ENCODE assay signal across 14 cellular contexts in the genomic region with DNA sequence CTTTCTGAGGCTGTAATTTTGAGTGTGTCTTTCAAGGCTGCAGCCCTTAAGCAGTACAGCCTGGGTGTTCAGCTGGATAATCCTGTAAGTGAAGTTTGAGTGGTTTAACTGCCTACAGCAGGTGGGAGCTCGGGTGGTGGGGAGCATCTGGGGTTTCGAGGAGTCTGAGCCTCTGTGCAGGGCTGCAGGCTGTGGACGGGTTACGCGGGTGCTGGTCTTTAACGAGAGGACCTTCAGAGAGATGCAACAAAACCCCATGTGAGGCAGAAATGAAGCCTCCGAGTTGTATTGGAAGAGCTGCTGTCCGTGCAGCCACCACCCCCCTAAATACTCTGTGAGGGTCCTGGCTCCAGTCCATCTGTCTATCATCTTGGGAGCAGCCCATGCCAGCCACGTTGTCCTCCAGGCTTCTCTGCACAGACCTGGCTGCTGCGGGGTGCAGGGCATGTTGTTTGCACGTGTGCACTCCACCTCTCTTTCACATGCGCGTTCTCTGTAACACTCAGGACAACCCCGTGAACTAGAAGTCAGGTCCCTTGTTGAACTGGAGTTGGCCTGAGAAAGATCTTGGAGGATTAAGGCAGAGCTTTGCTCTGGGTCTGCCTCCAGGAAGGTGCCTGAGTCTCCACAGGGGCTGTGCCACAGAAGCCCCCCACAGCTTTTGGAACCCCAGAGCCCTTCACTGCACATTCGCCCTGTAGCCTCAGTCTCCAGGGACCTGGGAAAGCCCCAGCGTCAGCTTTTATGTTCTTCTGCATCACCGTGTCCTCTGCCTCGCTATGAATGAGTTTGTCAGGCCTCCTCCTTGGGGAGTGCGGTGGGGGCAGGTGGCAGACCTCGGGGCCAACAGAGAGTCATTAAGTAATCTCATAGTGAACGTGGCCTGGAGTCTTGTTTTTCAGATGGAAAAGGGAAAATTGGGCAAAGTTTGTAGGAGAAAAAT. TPM values are rescaled to one million over a fixed set of nuclear protein-coding genes. Genes with fewer than 3 reads are reported as not detected.
DNase-seq lines count a peak whose midpoint lies in the region; TF ChIP-seq lines count a peak whose summit lies in the region.
"Had no signal": no experiment of that assay in that cellular context is flagged by ENCODE, and none has a peak within 500 bp of the region (broad histone marks: within the 10 kb centered on the region; RNA-seq: fewer than 3 reads in every experiment).

No MANE protein-coding gene starts in this region.

- peak overlapping the region; percentile 47 to 72 (median 66) for H3K27ac Mint-ChIP-seq in nephron
- H3K27ac Mint-ChIP-seq in activated T-helper 1 cell treated with anti-CD3 and anti-CD28 coated beads, Interleukin-12 subunit alpha, Interleukin-12 subunit beta, Interleukin-2, Interleukin-4 antibody, amounts not matched to agents 30 ng/mL and 10 ng/mL and 1 ng/mL, durations not matched to agents 14 hours and 24 hours and 36 hours = no peak overlapping the region

- H3K4me1 Mint-ChIP-seq in nephron = peaks cover 65% of the 10 kb centered on the region
- peaks cover 18% of the 10 kb centered on the region for H3K4me1 Mint-ChIP-seq in activated T-helper 1 cell treated with anti-CD3 and anti-CD28 coated beads, Interleukin-12 subunit alpha, Interleukin-12 subunit beta, Interleukin-2, Interleukin-4 antibody, amounts not matched to agents 30 ng/mL and 10 ng/mL and 1 ng/mL, durations not matched to agents 14 hours and 24 hours and 36 hours (ENCODE audit: low read depth)

- H3F3A ChIP-seq in OCI-LY1 (ENCODE audit: insufficient read depth, low read length) = no peaks in the 10 kb centered on the region

- peak overlapping the region in 2 of 3 experiments; percentile 19 to 48 for H3K4me3 Mint-ChIP-seq in nephron
- no peak overlapping the region for H3K4me3 Mint-ChIP-seq in activated T-helper 1 cell treated with anti-CD3 and anti-CD28 coated beads, Interleukin-12 subunit alpha, Interleukin-12 subunit beta, Interleukin-2, Interleukin-4 antibody, amounts not matched to agents 30 ng/mL and 10 ng/mL and 1 ng/mL, durations not matched to agents 14 hours and 24 hours and 36 hours

- H3K4me3 ChIP-seq in OCI-LY1 (ENCODE audit: low read depth, low read length, poor library complexity, severe bottlenecking) = no peak overlapping the region
- no peak overlapping the region for H3K4me3 ChIP-seq in HAP-1
- H3K4me3 ChIP-seq: stomach had no signal

- H3K4me1 ChIP-seq in OCI-LY1 (ENCODE audit: insufficient read depth, low read length, severe bottlenecking) (peaks cover 25% of the 10 kb centered on the region), HAP-1 (peaks cover 9% of the 10 kb centered on the region)

- DNase-seq in DMS 273 (lab: John Stamatoyannopoulos, UW; ENCODE audit: unreplicated experiment) (peak; percentile 52), DMS 273 treated with DMSO at 0.1 percent for 48 hours (lab: John Stamatoyannopoulos, UW) (no peak), GM13976 (ENCODE audit: low spot score) (peak; percentile 71), nucleus accumbens (lab: John Stamatoyannopoulos, UW) (no peak), HAP-1 (ENCODE audit: low spot score in 2 of 2) (no peak)
- DNase-seq in activated T-helper 1 cell treated with anti-CD3 and anti-CD28 coated beads, Interleukin-12 subunit alpha, Interleukin-12 subunit beta, Interleukin-2, Interleukin-4 antibody, amounts not matched to agents 30 ng/mL and 10 ng/mL and 1 ng/mL, durations not matched to agents 14 hours and 24 hours and 36 hours (ENCODE audit: low spot score) = no peak
- DNase-seq: Caco-2, NCI-H1694 treated with DMSO at 0.1 percent for 48 hours, stomach, SW 1271 had no signal

- intact Hi-C loops in activated T-helper 1 cell treated with anti-CD3 and anti-CD28 coated beads, Interleukin-12 subunit alpha, Interleukin-12 subunit beta, Interleukin-2, Interleukin-4 antibody, amounts not matched to agents 30 ng/mL and 10 ng/mL and 1 ng/mL, durations not matched to agents 14 hours and 24 hours and 36 hours (cut with micrococcal nuclease) = loop anchor here (10.0 kb wide), 1 partner anchor 821 kb away; no protein-coding TSS in a partner anchor

- H3K4me2 ChIP-seq in OCI-LY1 (ENCODE audit: low read length) = peak overlapping the region; percentile 7; the same call in 1 of the 2 replicates

- H3K79me2 ChIP-seq in OCI-LY1 (ENCODE audit: insufficient read depth, low read length) = no peaks in the 10 kb centered on the region

- no peak overlapping the region for H3K27ac ChIP-seq in OCI-LY1 (ENCODE audit: low read depth, low read length, poor library complexity, severe bottlenecking)
- H3K27ac ChIP-seq: 22Rv1, stomach had no signal

- H3K27me3 ChIP-seq in OCI-LY1 (ENCODE audit: insufficient read depth, low read length) (no peaks in the 10 kb centered on the region), HAP-1 (ENCODE audit: low read depth) (no peaks in the 10 kb centered on the region)
- H3K27me3 ChIP-seq: stomach had no signal

- no peak overlapping the region for H3K9ac ChIP-seq in OCI-LY1 (ENCODE audit: low read length)

- H3K9me3 Mint-ChIP-seq in nephron = peaks cover 5% of the 10 kb centered on the region
- peaks cover 3% of the 10 kb centered on the region for H3K9me3 Mint-ChIP-seq in activated T-helper 1 cell treated with anti-CD3 and anti-CD28 coated beads, Interleukin-12 subunit alpha, Interleukin-12 subunit beta, Interleukin-2, Interleukin-4 antibody, amounts not matched to agents 30 ng/mL and 10 ng/mL and 1 ng/mL, durations not matched to agents 14 hours and 24 hours and 36 hours

- in situ Hi-C loops in GM13976 (cut with MboI; ENCODE audit: low sequenced_read_pairs, unreplicated experiment) (no loop called here), HAP-1 (cut with MboI; ENCODE audit: low sequenced_read_pairs) (loop anchor here (10.0 kb wide), 1 partner anchor 531 kb away; the partner anchor contains the start of gene FARP2)

- peaks cover 28% of the 10 kb centered on the region for H3K27me3 Mint-ChIP-seq in nephron (ENCODE audit: low read depth)
- no peaks in the 10 kb centered on the region for H3K27me3 Mint-ChIP-seq in activated T-helper 1 cell treated with anti-CD3 and anti-CD28 coated beads, Interleukin-12 subunit alpha, Interleukin-12 subunit beta, Interleukin-2, Interleukin-4 antibody, amounts not matched to agents 30 ng/mL and 10 ng/mL and 1 ng/mL, durations not matched to agents 14 hours and 24 hours and 36 hours (ENCODE audit: insufficient read depth)

- H3K9me3 ChIP-seq in OCI-LY1 (ENCODE audit: low read length) (no peaks in the 10 kb centered on the region), HAP-1 (no peaks in the 10 kb centered on the region)
- H3K9me3 ChIP-seq: Caco-2 had no signal

- H3K36me3 Mint-ChIP-seq in nephron (ENCODE audit: low read depth) = peaks cover 21% of the 10 kb centered on the region
- H3K36me3 Mint-ChIP-seq in activated T-helper 1 cell treated with anti-CD3 and anti-CD28 coated beads, Interleukin-12 subunit alpha, Interleukin-12 subunit beta, Interleukin-2, Interleukin-4 antibody, amounts not matched to agents 30 ng/mL and 10 ng/mL and 1 ng/mL, durations not matched to agents 14 hours and 24 hours and 36 hours (ENCODE audit: low read depth) = peaks cover 12% of the 10 kb centered on the region

- no peak overlapping the region for H2AFZ ChIP-seq in OCI-LY1 (ENCODE audit: low read length)

- H4K20me1 ChIP-seq in OCI-LY1 (ENCODE audit: insufficient read depth, low read length) = no peaks in the 10 kb centered on the region

- peaks cover 6% of the 10 kb centered on the region; the same call in 1 of the 2 replicates for H3K36me3 ChIP-seq in OCI-LY1 (ENCODE audit: insufficient read depth, low read length)
- H3K36me3 ChIP-seq in HAP-1 (replicated peaks) = no peaks in the 10 kb centered on the region

- no peaks in the 10 kb centered on the region for H3K9me2 ChIP-seq in OCI-LY1 (ENCODE audit: low read depth, low read length)

- TF ChIP-seq CTCF in GM13976 (IDR thresholded peaks at IDR 0.05; ENCODE audit: borderline replicate concordance, control extremely low read depth, extremely low read depth, insufficient read depth, missing control alignments) (no peak), OCI-LY1 (IDR thresholded peaks at IDR 0.05; ENCODE audit: low read length) (no peak), nephron (IDR thresholded peaks at IDR 0.05; ENCODE audit: unreplicated experiment in 3 of 3) (no peak)

RNA-seq across cellular contexts. Expression of gene RTP5, which starts 16.4 kb away (rescaled TPM):
- not detected in 2 replicates for total RNA-seq in activated T-helper 1 cell treated with anti-CD3 and anti-CD28 coated beads, Interleukin-12 subunit alpha, Interleukin-12 subunit beta, Interleukin-2, Interleukin-4 antibody, amounts not matched to agents 30 ng/mL and 10 ng/mL and 1 ng/mL, durations not matched to agents 14 hours and 24 hours and 36 hours
- total RNA-seq: Caco-2, epithelial cell of proximal tubule had no signal

RNA-seq across cellular contexts. Expression of gene PDCD1, which starts 27.3 kb away (rescaled TPM):
- 67.8 and 69.1 TPM in 2 replicates for total RNA-seq in activated T-helper 1 cell treated with anti-CD3 and anti-CD28 coated beads, Interleukin-12 subunit alpha, Interleukin-12 subunit beta, Interleukin-2, Interleukin-4 antibody, amounts not matched to agents 30 ng/mL and 10 ng/mL and 1 ng/mL, durations not matched to agents 14 hours and 24 hours and 36 hours
- total RNA-seq: Caco-2 had no signal

Comparison
In these comparisons a context has a peak if more than half of its experiments do, and no peak if none do; other contexts are left out.
1. DNase-seq: peak in DMS 273 (single experiment) and GM13976 (single experiment); none in DMS 273 treated with DMSO at 0.1 percent for 48 hours (single experiment), activated T-helper 1 cell treated with anti-CD3 and anti-CD28 coated beads, Interleukin-12 subunit alpha, Interleukin-12 subunit beta, Interleukin-2, Interleukin-4 antibody, amounts not matched to agents 30 ng/mL and 10 ng/mL and 1 ng/mL, durations not matched to agents 14 hours and 24 hours and 36 hours (single experiment), nucleus accumbens (0 of 56) and HAP-1 (0 of 2).